9 cellular contexts compared by ENCODE assay signal in genomic region chr6:125114248-125114858, GRCh38. TPM values are rescaled to one million over a fixed set of nuclear protein-coding genes. Genes with fewer than 3 reads are reported as not detected.
DNase-seq lines count a peak whose midpoint lies in the region; ATAC-seq and TF ChIP-seq lines count a peak whose summit lies in the region.
"Had no signal": no experiment of that assay in that cellular context is flagged by ENCODE, and none has a peak within 500 bp of the region (broad histone marks: within the 10 kb centered on the region; RNA-seq: fewer than 3 reads in every experiment).

No MANE protein-coding gene starts in this region.

- no peak overlapping the region for H2AFZ ChIP-seq in trophoblast cell (ENCODE audit: insufficient read depth, low read length, poor library complexity)

- WGBS in trophoblast cell (ENCODE audit: extremely low coverage, insufficient coverage, insufficient read length), result no CpG with 5 or more reads among the region's 1 CpG

- peaks cover 3% of the 10 kb centered on the region for H3K9me3 ChIP-seq in trophoblast cell (ENCODE audit: insufficient read depth, low read depth, low read length)

- no peak overlapping the region for H3K14ac ChIP-seq in trophoblast cell (ENCODE audit: low read length)

- H3K79me2 ChIP-seq in trophoblast cell (ENCODE audit: control insufficient read depth, insufficient read depth, low read length, poor library complexity), result no peaks in the 10 kb centered on the region

- no peak overlapping the region for H4K8ac ChIP-seq in trophoblast cell (ENCODE audit: low read depth, low read length)

- H2BK5ac ChIP-seq in trophoblast cell (ENCODE audit: low read depth, low read length, poor library complexity), result no peak overlapping the region

- no peak overlapping the region for H3K4me3 ChIP-seq in fibroblast of pulmonary artery (replicated peaks; ENCODE audit: low read depth, low read length)
- no peak overlapping the region for H3K4me3 ChIP-seq in trophoblast cell (ENCODE audit: low read depth, low read length)

- ATAC-seq in GM21423 (IDR thresholded peaks at IDR 0.05; ENCODE audit: unreplicated experiment), result no peak

- no peak overlapping the region for H3K4me2 ChIP-seq in trophoblast cell (ENCODE audit: low read length)

- H3K36me3 ChIP-seq in trophoblast cell (ENCODE audit: control insufficient read depth in 1 of 2, insufficient read depth in 2 of 2, low read length in 2 of 2), result peaks cover 0 to 2% of the 10 kb centered on the region in 2 experiments

- H3K27ac ChIP-seq in trophoblast cell (ENCODE audit: low read depth, low read length), result no peak overlapping the region

- H4K12ac ChIP-seq in trophoblast cell (ENCODE audit: low read depth, low read length), result no peak overlapping the region

- no peaks in the 10 kb centered on the region for H3K4me1 ChIP-seq in trophoblast cell (ENCODE audit: control insufficient read depth in 1 of 2, insufficient read depth in 2 of 2, low read length in 2 of 2)

- no peak overlapping the region for H3K18ac ChIP-seq in trophoblast cell (ENCODE audit: low read length)

- H3K79me1 ChIP-seq in trophoblast cell (ENCODE audit: low read length), result no peaks in the 10 kb centered on the region

- TF ChIP-seq CTCF in fibroblast of pulmonary artery (IDR thresholded peaks at IDR 0.05; ENCODE audit: low read length, missing control alignments), result peak; percentile 89

- no peak overlapping the region for H3K23ac ChIP-seq in trophoblast cell (ENCODE audit: low read length)

- no peak overlapping the region for H3K4ac ChIP-seq in trophoblast cell (ENCODE audit: low read depth, low read length)

- no peak overlapping the region for H2BK120ac ChIP-seq in trophoblast cell (ENCODE audit: insufficient read depth, low read length, poor library complexity)

- H2AK5ac ChIP-seq in trophoblast cell (ENCODE audit: low read length), result no peak overlapping the region

- H3K9ac ChIP-seq in trophoblast cell (ENCODE audit: low read length), result no peak overlapping the region

- no peak overlapping the region for H2BK12ac ChIP-seq in trophoblast cell (ENCODE audit: low read length)

- DNase-seq in COR-L47 (lab: John Stamatoyannopoulos, UW), result peak; percentile 24
- DNase-seq in H4 (ENCODE audit: low spot score), result peak; percentile 14
- peak; percentile 24 for DNase-seq in NCI-H2107 treated with DMSO at 0.1 percent for 48 hours (lab: John Stamatoyannopoulos, UW; ENCODE audit: unreplicated experiment)
- DNase-seq in activated CD4-positive, alpha-beta T cell treated with anti-CD3 and anti-CD28 coated beads, Interleukin-2, amount 50 U/mL, for 1 hour, result peak; percentile 32
- DNase-seq in fibroblast of pulmonary artery (ENCODE audit: low read depth), result peak; percentile 74
- DNase-seq in trophoblast cell, result peak; percentile 55 to 92
- no peak for DNase-seq in GM19240 (ENCODE audit: insufficient read length, low spot score)

- H3K27me3 ChIP-seq in trophoblast cell (ENCODE audit: insufficient read depth, low read length), result no peaks in the 10 kb centered on the region

- no peak overlapping the region for H4K91ac ChIP-seq in trophoblast cell (ENCODE audit: low read depth, low read length)

RNA-seq across cellular contexts. Expression of gene TPD52L1, which starts 39.2 kb away (rescaled TPM):
- 3.4 and 4.5 TPM in 2 replicates for total RNA-seq in H4 (2014; rRNA removed; shearing (Covaris generic))
- 65.5 and 66.4 TPM in 2 replicates for polyA plus RNA-seq in trophoblast cell (2013)
- polyA plus RNA-seq: IgD-negative memory B cell had no signal
